Comparison of ENCODE assay signal across 16 cellular contexts in the genomic region with DNA sequence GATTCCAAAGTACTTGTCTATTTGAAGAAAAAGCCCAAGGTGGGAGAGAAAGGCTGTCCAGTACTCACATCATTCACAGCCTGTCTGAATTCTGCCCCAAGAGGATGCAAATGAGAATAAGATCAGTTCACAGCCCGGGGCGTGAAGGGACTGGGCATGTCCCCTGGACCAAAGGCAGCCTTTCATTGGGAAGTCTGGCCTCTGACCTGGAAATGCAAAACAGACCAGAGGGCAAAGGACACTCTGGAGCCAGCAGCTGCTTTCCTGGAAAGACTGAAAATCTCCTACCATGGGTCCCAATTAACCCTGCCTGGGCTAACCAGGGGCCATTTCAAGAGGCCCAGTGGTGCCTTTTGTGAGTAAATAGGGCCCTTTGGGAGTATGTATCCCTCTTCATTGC.
"Had no signal": no experiment of that assay in that cellular context is flagged by ENCODE, and none has a peak within 500 bp of the region (broad histone marks: within the 10 kb centered on the region; RNA-seq: fewer than 3 reads in every experiment).

No MANE protein-coding gene starts in this region.

- H3K4me3 Mint-ChIP-seq: activated CD8-positive, alpha-beta memory T cell treated with anti-CD3 and anti-CD28 coated beads, Interleukin-2, amount 10 ng/mL, durations not matched to agents 7 days and 5 days; activated T-cell treated with anti-CD3 and anti-CD28 coated beads, Interleukin-2, amount 50 U/mL, for 24 hours; central memory CD8-positive, alpha-beta T cell; naive thymus-derived CD8-positive, alpha-beta T cell had no signal

- H3K36me3 ChIP-seq: thyroid gland, vagina had no signal

- H3K4me1 Mint-ChIP-seq: activated CD8-positive, alpha-beta memory T cell treated with anti-CD3 and anti-CD28 coated beads, Interleukin-2, amount 10 ng/mL, durations not matched to agents 7 days and 5 days; central memory CD8-positive, alpha-beta T cell had no signal

- DNase-seq: activated CD4-positive, alpha-beta T cell treated with anti-CD3 and anti-CD28 coated beads, Interleukin-2, amount 50 U/mL, for 48 hours; activated CD8-positive, alpha-beta memory T cell treated with anti-CD3 and anti-CD28 coated beads, Interleukin-2, amount 10 ng/mL, durations not matched to agents 7 days and 5 days; activated effector memory CD4-positive, alpha-beta T cell treated with anti-CD3 and anti-CD28 coated beads, Interleukin-2, amount 50 U/mL, for 16 hours; activated T-cell treated with anti-CD3 and anti-CD28 coated beads, Interleukin-2, amount 50 U/mL, for 24 hours; amniotic stem cell; body of pancreas; dermis blood vessel endothelial cell; hypothalamus; kidney glomerular epithelial cell; naive thymus-derived CD8-positive, alpha-beta T cell had no signal

- H3K9me3 Mint-ChIP-seq: activated T-cell treated with anti-CD3 and anti-CD28 coated beads, Interleukin-2, amount 50 U/mL, for 24 hours; central memory CD8-positive, alpha-beta T cell; naive thymus-derived CD8-positive, alpha-beta T cell had no signal

- H3K36me3 Mint-ChIP-seq: activated CD8-positive, alpha-beta memory T cell treated with anti-CD3 and anti-CD28 coated beads, Interleukin-2, amount 10 ng/mL, durations not matched to agents 7 days and 5 days; activated naive CD4-positive, alpha-beta T cell treated with anti-CD3 and anti-CD28 coated beads, Interleukin-2, amount 50 U/mL, for 72 hours; naive thymus-derived CD8-positive, alpha-beta T cell had no signal

- H3K27ac Mint-ChIP-seq: activated CD8-positive, alpha-beta memory T cell treated with anti-CD3 and anti-CD28 coated beads, Interleukin-2, amount 10 ng/mL, durations not matched to agents 7 days and 5 days; activated T-cell treated with anti-CD3 and anti-CD28 coated beads, Interleukin-2, amount 50 U/mL, for 24 hours; naive thymus-derived CD8-positive, alpha-beta T cell had no signal

- H3K4me3 ChIP-seq: body of pancreas, thyroid gland, vagina had no signal

- H3K27me3 ChIP-seq: body of pancreas, thyroid gland, vagina had no signal

- H3K9me3 ChIP-seq: body of pancreas, thyroid gland, vagina had no signal

- ATAC-seq: activated CD4-positive, CD25-positive, alpha-beta regulatory T cell treated with anti-CD3 and anti-CD28 coated beads, Interleukin-2, amount 50 U/mL, for 24 hours; activated CD8-positive, alpha-beta memory T cell treated with anti-CD3 and anti-CD28 coated beads, Interleukin-2, amount 10 ng/mL, durations not matched to agents 7 days and 5 days; activated naive CD4-positive, alpha-beta T cell treated with anti-CD3 and anti-CD28 coated beads, Interleukin-2, amount 50 U/mL, for 72 hours; body of pancreas; esophagus mucosa; naive thymus-derived CD8-positive, alpha-beta T cell had no signal

- H3K27ac ChIP-seq: thyroid gland, vagina had no signal

- H3K4me1 ChIP-seq: thyroid gland, vagina had no signal
